In the genomic region with DNA sequence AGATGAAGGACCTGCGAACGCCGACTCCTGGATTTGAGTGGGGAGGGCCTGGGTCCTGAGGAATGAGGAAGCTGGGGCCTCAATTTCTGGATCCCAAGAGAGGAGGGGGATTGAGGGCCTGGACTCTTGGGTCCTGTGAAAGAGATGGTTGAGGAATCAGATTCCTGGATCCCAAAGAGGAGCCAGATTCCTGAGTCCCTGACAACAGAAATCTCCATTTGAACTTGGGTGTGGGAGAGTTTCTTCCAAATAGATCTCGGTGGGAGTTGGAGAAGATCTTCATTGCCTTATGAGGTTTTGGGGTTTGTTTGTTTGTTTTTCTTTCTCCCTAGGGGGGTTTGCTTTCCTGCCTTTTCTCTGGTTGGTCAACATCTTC, we compare ENCODE assay signal across 8 cellular contexts. TPM values are rescaled to one million over a fixed set of nuclear protein-coding genes. Genes with fewer than 3 reads are reported as not detected.
DNase-seq lines count a peak whose midpoint lies in the region; ATAC-seq and TF ChIP-seq lines count a peak whose summit lies in the region.

No MANE protein-coding gene starts in this region.

- H3F3A ChIP-seq in GM23248 (ENCODE audit: insufficient read depth): no peaks in the 10 kb centered on the region

- no peak for TF ChIP-seq POLR2A in gastroesophageal sphincter (IDR thresholded peaks at IDR 0.05)

- TF ChIP-seq CTCF in WTC11 (IDR thresholded peaks at IDR 0.05) (no peak), gastroesophageal sphincter (IDR thresholded peaks at IDR 0.05) (no peak)

- H3K9ac ChIP-seq in GM23248: peak overlapping the region; percentile 100
- H3K9ac ChIP-seq in skeletal muscle satellite cell (ENCODE audit: low read depth, low read length): peak overlapping the region; percentile 89

- H3K4me1 ChIP-seq in GM23248 (ENCODE audit: insufficient read depth) (peaks cover 21% of the 10 kb centered on the region; the same call in 1 of the 2 replicates), gastroesophageal sphincter (peaks cover 0 to 78% (median 31%) of the 10 kb centered on the region in 3 donors), skeletal muscle satellite cell (ENCODE audit: control insufficient read depth, insufficient read depth, low read length) (peaks cover 22% of the 10 kb centered on the region)

- TF ChIP-seq EP300 in gastroesophageal sphincter (IDR thresholded peaks at IDR 0.05): no peak

- 15 to 18% methylated on average over 4 of the region's 4 CpGs for WGBS in GM23248 (ENCODE audit: low coverage in 1 of 2, low lambda C conversion rate in 2 of 2, missing lambda C conversion rate in 2 of 2), 2 experiments
- WGBS in gastroesophageal sphincter (ENCODE audit: low coverage in 1 of 2), 2 donors: 0 to 3% methylated on average over 2 to 3 of the region's 4 CpGs

- ATAC-seq in WTC11: no peak
- ATAC-seq in gastroesophageal sphincter: no peak
- ATAC-seq in GM19023 (IDR thresholded peaks at IDR 0.05; ENCODE audit: unreplicated experiment): no peak
- no peak for ATAC-seq in HG03460 (IDR thresholded peaks at IDR 0.05; ENCODE audit: unreplicated experiment)

- H3K9me2 ChIP-seq in GM23248 (ENCODE audit: insufficient read depth): no peaks in the 10 kb centered on the region

- no peaks in the 10 kb centered on the region for H3K27me3 ChIP-seq in GM23248 (replicated peaks; ENCODE audit: insufficient read depth)
- H3K27me3 ChIP-seq in gastroesophageal sphincter: no peaks in the 10 kb centered on the region
- no peaks in the 10 kb centered on the region for H3K27me3 ChIP-seq in skeletal muscle satellite cell (ENCODE audit: control insufficient read depth, insufficient read depth, low read length)

- in situ Hi-C loops in GM23248 (cut with MboI): no loop called here

- no peaks in the 10 kb centered on the region for H3K27me3 Mint-ChIP-seq in WTC11 (ENCODE audit: low read depth)

- peak; percentile 21 for DNase-seq in GM23248
- DNase-seq in WTC11 (ENCODE audit: low spot score): no peak
- DNase-seq in NCI-H2171 (lab: John Stamatoyannopoulos, UW): no peak
- DNase-seq in activated CD4-positive, CD25-positive, alpha-beta regulatory T cell (lab: John Stamatoyannopoulos, UW): no peak

- H3K4me1 Mint-ChIP-seq in WTC11: peaks cover 27% of the 10 kb centered on the region

- POLR2A ChIA-PET in WTC11 (lab: Charles Lee): interaction anchor here (0.9 to 1.3 kb wide), 4 partner anchors 11 to 102 kb away, joined by 3 to 6 read pairs (median 4); partner anchors contain the start of genes HSPB6 and KMT2B

- no peaks in the 10 kb centered on the region for H3K9me3 ChIP-seq in GM23248 (ENCODE audit: low read depth)
- H3K9me3 ChIP-seq in gastroesophageal sphincter: no peaks in the 10 kb centered on the region
- no peaks in the 10 kb centered on the region for H3K9me3 ChIP-seq in skeletal muscle satellite cell (replicated peaks; ENCODE audit: low read length)

- H3K27ac ChIP-seq in GM23248 (peak overlapping the region; percentile 100), gastroesophageal sphincter (peak overlapping the region; percentile 61 to 100 (median 94))

- no peaks in the 10 kb centered on the region for H3K9me3 Mint-ChIP-seq in WTC11

- peak overlapping the region; percentile 98 for H3K4me3 ChIP-seq in GM23248
- peak overlapping the region; percentile 76 to 86 for H3K4me3 ChIP-seq in gastroesophageal sphincter
- peak overlapping the region; percentile 85 for H3K4me3 ChIP-seq in skeletal muscle satellite cell (ENCODE audit: low read length)

- H3K4me2 ChIP-seq in GM23248 (ENCODE audit: unreplicated experiment) (peak overlapping the region; percentile 85), skeletal muscle satellite cell (ENCODE audit: low read length) (peak overlapping the region; percentile 88)

- H3K36me3 ChIP-seq in GM23248 (ENCODE audit: low read depth) (no peaks in the 10 kb centered on the region), gastroesophageal sphincter (peaks cover 0 to 23% of the 10 kb centered on the region in 2 donors), skeletal muscle satellite cell (ENCODE audit: insufficient read depth, low read length) (peaks cover 4% of the 10 kb centered on the region)

- H3K4me3 Mint-ChIP-seq in WTC11: peak overlapping the region; percentile 98

- peaks cover 59% of the 10 kb centered on the region for H3K79me2 ChIP-seq in GM23248 (ENCODE audit: insufficient read depth)

- CTCF ChIA-PET in WTC11 (lab: Charles Lee): interaction anchor here (0.9 to 2.0 kb wide), 9 partner anchors 10 to 308 kb away, joined by 3 to 41 read pairs (median 5); partner anchors contain the start of genes HSPB6, PROSER3 and THAP8

- peak overlapping the region; percentile 73; the same call in 1 of the 2 replicates for H2AFZ ChIP-seq in GM23248

- H3K36me3 Mint-ChIP-seq in WTC11: peaks cover 6% of the 10 kb centered on the region; the same call in 1 of the 2 replicates

- H4K20me1 ChIP-seq in GM23248 (ENCODE audit: insufficient read depth): no peaks in the 10 kb centered on the region

- H3K27ac Mint-ChIP-seq in WTC11: peak overlapping the region; percentile 99

TF ChIP-seq in WTC11, 78 proteins besides CTCF, POLR2A, EP300 and RAD21 (continues in another document):
- no peak for TF ChIP-seq RORB (CRISPR knock-in tag; IDR thresholded peaks at IDR 0.05)
- no peak for TF ChIP-seq ZNF416 (CRISPR knock-in tag; IDR thresholded peaks at IDR 0.05)
- TF ChIP-seq TEAD1 (CRISPR knock-in tag; IDR thresholded peaks at IDR 0.05): no peak
- no peak for TF ChIP-seq E2F4 (CRISPR knock-in tag; IDR thresholded peaks at IDR 0.05; ENCODE audit: borderline replicate concordance, low read depth)
- TF ChIP-seq NR1H2 (CRISPR knock-in tag; IDR thresholded peaks at IDR 0.05): no peak
- no peak for TF ChIP-seq ZSCAN18 (CRISPR knock-in tag; IDR thresholded peaks at IDR 0.05)
- TF ChIP-seq, protein P1, sequence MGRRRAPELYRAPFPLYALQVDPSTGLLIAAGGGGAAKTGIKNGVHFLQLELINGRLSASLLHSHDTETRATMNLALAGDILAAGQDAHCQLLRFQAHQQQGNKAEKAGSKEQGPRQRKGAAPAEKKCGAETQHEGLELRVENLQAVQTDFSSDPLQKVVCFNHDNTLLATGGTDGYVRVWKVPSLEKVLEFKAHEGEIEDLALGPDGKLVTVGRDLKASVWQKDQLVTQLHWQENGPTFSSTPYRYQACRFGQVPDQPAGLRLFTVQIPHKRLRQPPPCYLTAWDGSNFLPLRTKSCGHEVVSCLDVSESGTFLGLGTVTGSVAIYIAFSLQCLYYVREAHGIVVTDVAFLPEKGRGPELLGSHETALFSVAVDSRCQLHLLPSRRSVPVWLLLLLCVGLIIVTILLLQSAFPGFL (CRISPR knock-in tag; IDR thresholded peaks at IDR 0.05; ENCODE audit: borderline replicate concordance): no peak
- TF ChIP-seq NFATC4 (CRISPR knock-in tag; IDR thresholded peaks at IDR 0.05): no peak
- no peak for TF ChIP-seq EMX1 (CRISPR knock-in tag; IDR thresholded peaks at IDR 0.05)
- TF ChIP-seq ZNF138 (CRISPR knock-in tag; conservative IDR thresholded peaks at IDR 0.05): no peak

RNA-seq across cellular contexts. Expression of gene PSENEN, which starts 0.6 kb away (rescaled TPM):
- total RNA-seq in GM23248 (2014; rRNA removed; shearing (Covaris generic)): 15.7 and 21.6 TPM in 2 replicates
- polyA plus RNA-seq in GM23248 (2016; fragmentation: Nextera tagmentation; extraction: Ambion mirVana): 99.7 and 108 TPM in 2 replicates
- 80.3 to 85.3 TPM (median 84.0 TPM) in 3 replicates for total RNA-seq in WTC11 (2021)
- 10 to 100 TPM; 20.4 to 35.7 (median 29.5) TPM for total RNA-seq in gastroesophageal sphincter
- total RNA-seq in skeletal muscle satellite cell (2012; rRNA removed): 9.9 and 19.4 TPM in 2 replicates

RNA-seq across cellular contexts. Expression of gene U2AF1L4, which starts 0.9 kb away (rescaled TPM):
- 10.7 and 18.8 TPM in 2 replicates for total RNA-seq in GM23248 (2014; rRNA removed; shearing (Covaris generic))
- polyA plus RNA-seq in GM23248 (2016; fragmentation: Nextera tagmentation; extraction: Ambion mirVana): 23.1 and 25.3 TPM in 2 replicates
- total RNA-seq in WTC11 (2021) (19.7 to 20.9 TPM (median 20.8 TPM) in 3 replicates), gastroesophageal sphincter (10 to 100 TPM in 3 of 4 donors, 1 to 10 TPM in 1; 7.5 to 29.3 (median 23.7) TPM)
- total RNA-seq in skeletal muscle satellite cell (2012; rRNA removed): 2.4 and 9.1 TPM in 2 replicates

RNA-seq across cellular contexts. Expression of gene LIN37, which starts 2.3 kb away (rescaled TPM):
- 12.0 and 12.3 TPM in 2 replicates for total RNA-seq in GM23248 (2014; rRNA removed; shearing (Covaris generic))
- 9.5 and 9.7 TPM in 2 replicates for polyA plus RNA-seq in GM23248 (2016; fragmentation: Nextera tagmentation; extraction: Ambion mirVana)
- total RNA-seq in WTC11 (2021) (4.7 to 6.4 TPM (median 5.6 TPM) in 3 replicates), gastroesophageal sphincter (10 to 100 TPM; 14.4 to 29.4 (median 18.7) TPM)
- total RNA-seq in skeletal muscle satellite cell (2012; rRNA removed): 16.5 and 28.8 TPM in 2 replicates

RNA-seq across cellular contexts. Expression of gene IGFLR1, which starts 3.8 kb away (rescaled TPM):
- 1.4 TPM in 1 of 2 replicates, not detected in the other for total RNA-seq in GM23248 (2014; rRNA removed; shearing (Covaris generic))
- 3.2 and 3.3 TPM in 2 replicates for polyA plus RNA-seq in GM23248 (2016; fragmentation: Nextera tagmentation; extraction: Ambion mirVana)
- total RNA-seq in WTC11 (2021) (9.9 to 12.7 TPM (median 12.3 TPM) in 3 replicates), gastroesophageal sphincter (10 to 100 TPM in 1 of 4 donors, 1 to 10 TPM in 3; 4.6 to 14.3 (median 6.7) TPM)
- total RNA-seq in skeletal muscle satellite cell (2012; rRNA removed): 0.51 and 0.66 TPM in 2 replicates

RNA-seq across cellular contexts. Expression of gene HSPB6, which starts 10.8 kb away (rescaled TPM):
- 14.1 and 24.3 TPM in 2 replicates for total RNA-seq in GM23248 (2014; rRNA removed; shearing (Covaris generic))
- polyA plus RNA-seq in GM23248 (2016; fragmentation: Nextera tagmentation; extraction: Ambion mirVana): 220 and 238 TPM in 2 replicates
- 1.4 to 2.5 TPM (median 1.7 TPM) in 3 replicates for total RNA-seq in WTC11 (2021)
- 100 to 1,000 TPM in 2 of 4 donors, 10 to 100 TPM in 2; 44.9 to 119 (median 96.6) TPM for total RNA-seq in gastroesophageal sphincter
- total RNA-seq in skeletal muscle satellite cell (2012; rRNA removed): 28.1 and 73.2 TPM in 2 replicates
